Comparison of ENCODE assay signal across 8 cellular contexts in the genomic region with DNA sequence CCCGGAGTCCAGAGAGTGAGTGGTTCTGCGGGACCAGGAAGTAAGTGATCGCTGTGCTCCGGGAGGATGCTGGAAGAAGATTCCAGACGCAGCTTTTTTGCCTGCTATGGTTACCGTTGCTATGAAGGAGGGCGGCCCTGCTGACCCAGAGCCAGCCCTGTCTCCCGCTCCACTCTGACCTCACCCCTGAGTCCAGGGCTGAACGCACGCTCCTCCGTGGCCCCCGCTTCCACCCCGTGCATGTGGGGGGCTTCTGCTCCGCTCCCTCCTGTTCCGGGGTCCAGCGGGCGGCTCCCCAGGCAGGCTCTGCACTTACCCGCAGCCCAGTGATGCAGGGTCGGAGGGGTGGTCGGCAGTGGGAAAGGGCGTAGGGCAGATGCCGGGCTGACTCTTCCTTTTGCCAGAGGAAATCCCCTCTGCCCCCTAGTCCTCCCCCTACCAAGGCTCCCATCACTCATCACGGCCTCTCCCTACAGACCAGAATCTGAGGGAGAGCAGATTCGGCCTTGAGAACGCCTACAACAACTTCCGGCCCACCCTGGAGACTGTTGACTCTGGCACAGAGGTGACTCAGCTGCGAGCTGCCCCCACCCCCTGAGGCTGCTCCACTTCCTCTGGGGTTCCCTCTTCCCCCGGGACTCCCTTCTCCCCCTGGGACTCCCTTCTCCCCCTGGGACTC. TPM values are rescaled to one million over a fixed set of nuclear protein-coding genes. Genes with fewer than 3 reads are reported as not detected.
A peak's percentile ranks its signal among the peaks of the same experiment; 100 is the strongest.
DNase-seq lines count a peak whose midpoint lies in the region; ATAC-seq, FAIRE-seq and TF ChIP-seq lines count a peak whose summit lies in the region.

No MANE protein-coding gene starts in this region.

- peak overlapping the region; percentile 95 for H2AFZ ChIP-seq in IMR-90 (replicated peaks; ENCODE audit: low read length, poor library complexity)
- peak overlapping the region; percentile 95 for H2AFZ ChIP-seq in astrocyte (ENCODE audit: low read depth, low read length)

- peak overlapping the region; percentile 83 for H2BK120ac ChIP-seq in IMR-90 (ENCODE audit: low read depth, low read length)

- peak overlapping the region; percentile 92 for H4K8ac ChIP-seq in IMR-90 (ENCODE audit: low read depth in 2 of 2, low read length in 2 of 2)

- peak overlapping the region; percentile 98 for H3K27ac Mint-ChIP-seq in T-helper 2 cell treated with Interferon-gamma antibody and Interleukin-4, amounts not matched to agents 5 μg/mL and 100 μg/mL, for 36 hours
- H3K27ac Mint-ChIP-seq in astrocyte (ENCODE audit: unreplicated experiment) = peak overlapping the region; percentile 98

- H3K56ac ChIP-seq in IMR-90 (ENCODE audit: extremely low read depth, insufficient read depth, low read length) = peak overlapping the region; percentile 74; the same call in 1 of the 2 replicates

- H3K23ac ChIP-seq in IMR-90 (ENCODE audit: low read depth, low read length) = peak overlapping the region; percentile 44; the same call in 1 of the 2 replicates

- peak overlapping the region; percentile 64 for H3K27ac ChIP-seq in IMR-90 (ENCODE audit: insufficient read depth, low read length)
- peak overlapping the region; percentile 83 for H3K27ac ChIP-seq in astrocyte (ENCODE audit: low read depth, low read length)
- H3K27ac ChIP-seq in spleen = peak overlapping the region in 6 of 8 donors; percentile 63 to 79 (median 72)

- H3K27me3 Mint-ChIP-seq in T-helper 2 cell treated with Interferon-gamma antibody and Interleukin-4, amounts not matched to agents 5 μg/mL and 100 μg/mL, for 36 hours (ENCODE audit: low read depth) = peaks cover 10% of the 10 kb centered on the region
- H3K27me3 Mint-ChIP-seq in astrocyte (ENCODE audit: low read depth, unreplicated experiment) = peaks cover 21% of the 10 kb centered on the region

- H4K20me1 ChIP-seq in IMR-90 (ENCODE audit: insufficient read depth, low read length) = no peaks in the 10 kb centered on the region
- no peaks in the 10 kb centered on the region for H4K20me1 ChIP-seq in astrocyte (ENCODE audit: insufficient read depth, low read length)

- H3K9me3 Mint-ChIP-seq in T-helper 2 cell treated with Interferon-gamma antibody and Interleukin-4, amounts not matched to agents 5 μg/mL and 100 μg/mL, for 36 hours = no peaks in the 10 kb centered on the region
- peaks cover 2% of the 10 kb centered on the region for H3K9me3 Mint-ChIP-seq in astrocyte (ENCODE audit: unreplicated experiment)

- TF ChIP-seq POLR2A in IMR-90 (IDR thresholded peaks at IDR 0.05; ENCODE audit: low read depth, low read length) (peak; percentile 88), spleen (IDR thresholded peaks at IDR 0.05) (no peak)

- 0 out of 2 replicates have a peak, but pooled peaks have one; percentile 8 for TF ChIP-seq RAD21 in IMR-90 (IDR thresholded peaks at IDR 0.05; ENCODE audit: low read length)

- H4K5ac ChIP-seq in IMR-90 (ENCODE audit: low read depth, low read length) = peak overlapping the region; percentile 13

- peak overlapping the region; percentile 78 for H4K91ac ChIP-seq in IMR-90 (ENCODE audit: insufficient read depth, low read depth, low read length)

- CTCF ChIA-PET in IMR-90 (lab: Yijun Ruan, JAX) = no interaction called here

- H2BK5ac ChIP-seq in IMR-90 (ENCODE audit: low read depth, low read length, poor library complexity, severe bottlenecking) = peak overlapping the region; percentile 36

- peaks cover 14 to 23% of the 10 kb centered on the region in 2 experiments; a peak in 2 of 4 replicates for H3K79me1 ChIP-seq in IMR-90 (ENCODE audit: low read depth in 1 of 2, low read length in 2 of 2)

- peak overlapping the region; percentile 41 for H3K4me3 ChIP-seq in IMR-90 (ENCODE audit: insufficient read depth, low read depth, low read length)
- H3K4me3 ChIP-seq in astrocyte (ENCODE audit: insufficient read depth, low read depth, low read length) = peak overlapping the region; percentile 67
- peak overlapping the region; percentile 84 for H3K4me3 ChIP-seq in iPS-15b (ENCODE audit: low read depth, low read length)
- H3K4me3 ChIP-seq in spleen = peak overlapping the region; percentile 23 to 67 (median 38)

- H2BK20ac ChIP-seq in IMR-90 (ENCODE audit: low read depth, low read length) = peak overlapping the region; percentile 62; the same call in 1 of the 2 replicates

- peaks cover 5% of the 10 kb centered on the region; the same call in 1 of the 2 replicates for H3K9me1 ChIP-seq in IMR-90 (ENCODE audit: insufficient read depth, low read length)

- peak overlapping the region; percentile 64 for H3K14ac ChIP-seq in IMR-90 (replicated peaks; ENCODE audit: low read depth, low read length)

- ATAC-seq in GM21447 (IDR thresholded peaks at IDR 0.05; ENCODE audit: unreplicated experiment) (peak; percentile 79), IMR-90 (ENCODE audit: low read depth) (peak; percentile 94)

- WGBS in IMR-90 (ENCODE audit: extremely low coverage in 2 of 2, insufficient read length in 1 of 2), 2 experiments = 0% methylated on average over 10 of the region's 28 CpGs; no CpG with 5 or more reads in 1 of the 2 experiments
- WGBS in spleen, 5 donors = 0 to 3% (median 1%) methylated on average over 23 to 28 of the region's 28 CpGs

- H3K9ac ChIP-seq in IMR-90 (ENCODE audit: low read depth, low read length) (peak overlapping the region; percentile 50), astrocyte (ENCODE audit: low read length) (peak overlapping the region; percentile 93), iPS-15b (ENCODE audit: low read depth, low read length) (peak overlapping the region; percentile 73)

- no peaks in the 10 kb centered on the region for H3K9me3 ChIP-seq in IMR-90 (ENCODE audit: control insufficient read depth, insufficient read depth, low read length)
- no peaks in the 10 kb centered on the region for H3K9me3 ChIP-seq in astrocyte (ENCODE audit: insufficient read depth, low read depth, low read length)
- no peaks in the 10 kb centered on the region for H3K9me3 ChIP-seq in iPS-15b (ENCODE audit: control insufficient read depth, insufficient read depth, low read length)
- H3K9me3 ChIP-seq in spleen = no peaks in the 10 kb centered on the region

- peak overlapping the region; percentile 63 for H3K18ac ChIP-seq in IMR-90 (ENCODE audit: low read depth, low read length)

- peaks cover 17% of the 10 kb centered on the region for H3K4me1 Mint-ChIP-seq in T-helper 2 cell treated with Interferon-gamma antibody and Interleukin-4, amounts not matched to agents 5 μg/mL and 100 μg/mL, for 36 hours (ENCODE audit: low read depth)
- H3K4me1 Mint-ChIP-seq in astrocyte (ENCODE audit: low read depth, unreplicated experiment) = no peaks in the 10 kb centered on the region

- DNase-seq in Caki2 (ENCODE audit: low read depth) (peak; percentile 64), IMR-90 (peak; percentile 84), astrocyte (ENCODE audit: low read depth) (peak; percentile 67), spleen (peak; percentile 88), NCI-H187 treated with DMSO at 0.1 percent for 48 hours (lab: John Stamatoyannopoulos, UW) (no peak)
- DNase-seq in T-helper 2 cell treated with Interferon-gamma antibody and Interleukin-4, amounts not matched to agents 5 μg/mL and 100 μg/mL, for 36 hours (ENCODE audit: low spot score) = peak; percentile 81

- H2BK15ac ChIP-seq in IMR-90 (ENCODE audit: low read depth, low read length) = peak overlapping the region; percentile 80; the same call in 2 of the 3 replicates

- H3K36me3 Mint-ChIP-seq in T-helper 2 cell treated with Interferon-gamma antibody and Interleukin-4, amounts not matched to agents 5 μg/mL and 100 μg/mL, for 36 hours (ENCODE audit: low read depth) = peaks cover 5% of the 10 kb centered on the region
- H3K36me3 Mint-ChIP-seq in astrocyte (ENCODE audit: low read depth, unreplicated experiment) = peaks cover 8% of the 10 kb centered on the region

- peak overlapping the region; percentile 89 for H3K4me2 ChIP-seq in IMR-90 (ENCODE audit: low read depth, low read length)
- peak overlapping the region; percentile 99 for H3K4me2 ChIP-seq in astrocyte (ENCODE audit: low read length)

- no peak for TF ChIP-seq CTCF in IMR-90 (conservative IDR thresholded peaks at IDR 0.05; ENCODE audit: low read depth, low read length)
- TF ChIP-seq CTCF in astrocyte (IDR thresholded peaks at IDR 0.05; ENCODE audit: insufficient read depth, low read depth, low read length) = no peak
- no peak for TF ChIP-seq CTCF in spleen (IDR thresholded peaks at IDR 0.05 in 8 of 11, conservative IDR thresholded peaks at IDR 0.05 in 3 of 11)

- peak overlapping the region; percentile 94 for H2AK9ac ChIP-seq in IMR-90 (replicated peaks; ENCODE audit: low read depth, low read length, poor library complexity)

- intact Hi-C loops in IMR-90 (cut with micrococcal nuclease) = no loop called here
- intact Hi-C loops in spleen (cut with DNase I; ENCODE audit: low total_unique reads) = no loop called here

- peak overlapping the region; percentile 54; the same call in 1 of the 2 replicates for H2AK5ac ChIP-seq in IMR-90 (ENCODE audit: low read depth, low read length)

- H3K36me3 ChIP-seq in IMR-90 (ENCODE audit: control insufficient read depth, insufficient read depth, low read length) = no peaks in the 10 kb centered on the region
- H3K36me3 ChIP-seq in astrocyte (ENCODE audit: insufficient read depth, low read length) = no peaks in the 10 kb centered on the region
- peaks cover 17% of the 10 kb centered on the region for H3K36me3 ChIP-seq in iPS-15b (ENCODE audit: control insufficient read depth, insufficient read depth, low read length)
- H3K36me3 ChIP-seq in spleen = no peaks in the 10 kb centered on the region

- peak overlapping the region; percentile 71 for H3K4ac ChIP-seq in IMR-90 (ENCODE audit: low read depth, low read length)

- H3K27me3 ChIP-seq in IMR-90 (ENCODE audit: control insufficient read depth, insufficient read depth, low read length) (peaks cover 5% of the 10 kb centered on the region; the same call in 1 of the 2 replicates), astrocyte (ENCODE audit: insufficient read depth, low read length) (no peaks in the 10 kb centered on the region), iPS-15b (ENCODE audit: control insufficient read depth, insufficient read depth, low read length) (no peaks in the 10 kb centered on the region), spleen (replicated peaks in 1 of 7) (peaks cover 0 to 51% (median 3%) of the 10 kb centered on the region in 7 donors)

- POLR2A ChIA-PET in IMR-90 (lab: Charles Lee; ENCODE audit: unreplicated experiment) = interaction anchor here (0.5 kb wide), 1 partner anchor 68 kb away, joined by 4 read pairs; no protein-coding TSS in a partner anchor

- peak overlapping the region; percentile 93 for H3K4me3 Mint-ChIP-seq in T-helper 2 cell treated with Interferon-gamma antibody and Interleukin-4, amounts not matched to agents 5 μg/mL and 100 μg/mL, for 36 hours
- peak overlapping the region; percentile 83 for H3K4me3 Mint-ChIP-seq in astrocyte (ENCODE audit: unreplicated experiment)

- dilution Hi-C loops in IMR-90 (cut with HindIII; ENCODE audit: low sequenced_read_pairs, unreplicated experiment) = no loop called here

- H3K79me2 ChIP-seq in astrocyte (ENCODE audit: insufficient read depth, low read length) = no peaks in the 10 kb centered on the region

- in situ Hi-C loops in Caki2 (cut with HindIII; ENCODE audit: low pct_unique_long_range_greater_than_20kb, low sequenced_read_pairs) = no loop called here
- in situ Hi-C loops in IMR-90 (cut with MboI; ENCODE audit: low sequenced_read_pairs) = no loop called here

- no TSS peak for BruUV-seq in IMR-90 (replicated peaks; lab: Mats Ljungman, UMichigan)

- no peak for FAIRE-seq in astrocyte (lab: Jason Lieb, UNC)

- 0 out of 2 replicates have a peak, but pooled peaks cover 2% of the 10 kb centered on the region for H3K4me1 ChIP-seq in IMR-90 (ENCODE audit: control insufficient read depth, insufficient read depth, low read length)
- H3K4me1 ChIP-seq in astrocyte (ENCODE audit: insufficient read depth, low read length) = peaks cover 9% of the 10 kb centered on the region
- H3K4me1 ChIP-seq in iPS-15b (ENCODE audit: control insufficient read depth, insufficient read depth, low read length) = peaks cover 7% of the 10 kb centered on the region
- peaks cover 6 to 30% (median 19%) of the 10 kb centered on the region in 6 donors for H3K4me1 ChIP-seq in spleen

RNA-seq across cellular contexts. Expression of gene MUC17, which starts 2.6 kb away (rescaled TPM):
- total RNA-seq in Caki2 (2014; rRNA removed; shearing (Covaris generic); ENCODE audit: low replicate concordance) = not detected in 2 replicates
- total RNA-seq in IMR-90 (2012; rRNA removed) = not detected in 2 replicates
- polyA plus RNA-seq in IMR-90 (2012; rRNA removed) = under 0.01 TPM in 1 of 2 replicates, not detected in the other
- polyA plus RNA-seq in IMR-90 (2012; cell fraction: cytosol; rRNA removed) = not detected in 2 replicates
- under 0.01 TPM in 1 of 2 replicates, not detected in the other for polyA plus RNA-seq in IMR-90 (2012; cell fraction: nucleus; rRNA removed; ENCODE audit: low replicate concordance)
- not detected in 2 replicates for total RNA-seq in astrocyte
- total RNA-seq in spleen = not detected
- not detected for polyA plus RNA-seq in spleen

RNA-seq across cellular contexts. Expression of gene MUC12, which starts 47.9 kb away (rescaled TPM):
- 1.3 TPM in 1 of 2 replicates, not detected in the other for total RNA-seq in Caki2 (2014; rRNA removed; shearing (Covaris generic); ENCODE audit: low replicate concordance)
- not detected in 2 replicates for total RNA-seq in IMR-90 (2012; rRNA removed)
- polyA plus RNA-seq in IMR-90 (2012; rRNA removed) = 4.0 and 4.1 TPM in 2 replicates
- 0.86 and 3.5 TPM in 2 replicates for polyA plus RNA-seq in IMR-90 (2012; cell fraction: cytosol; rRNA removed)
- polyA plus RNA-seq in IMR-90 (2012; cell fraction: nucleus; rRNA removed; ENCODE audit: low replicate concordance) = 5.4 and 5.6 TPM in 2 replicates
- total RNA-seq in astrocyte = 2.5 and 2.8 TPM in 2 replicates
- under 1 TPM in 5 of 7 donors, not detected in 2; 0.07 to 0.89 (median 0.57) TPM for total RNA-seq in spleen
- 1 to 10 TPM in 2 of 3 donors, under 1 TPM in 1; 0.90 to 1.7 (median 1.3) TPM for polyA plus RNA-seq in spleen
